Comparison of ENCODE assay signal across 22 cellular contexts in the genomic region with DNA sequence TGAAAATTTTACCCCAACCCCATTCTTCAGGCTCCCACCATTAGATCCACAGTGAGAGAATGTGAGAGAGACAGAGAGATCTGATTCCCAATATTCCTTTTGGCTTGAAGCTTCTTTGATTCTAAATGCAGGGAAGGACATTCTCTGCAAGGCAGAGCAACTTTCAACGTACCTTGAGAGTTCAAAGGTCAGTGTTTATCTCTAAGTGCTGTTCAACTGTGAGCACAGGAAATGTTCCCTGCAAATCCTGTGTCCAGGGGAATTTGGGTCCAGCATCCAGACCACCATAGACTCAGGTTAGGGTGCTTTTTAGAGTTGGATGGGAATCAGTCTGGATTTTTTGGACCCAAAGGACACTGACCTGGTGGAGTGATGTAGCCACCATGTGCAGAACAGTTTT.
DNase-seq lines count a peak whose midpoint lies in the region; ATAC-seq, FAIRE-seq and TF ChIP-seq lines count a peak whose summit lies in the region.
"Had no signal": no experiment of that assay in that cellular context is flagged by ENCODE, and none has a peak within 500 bp of the region (broad histone marks: within the 10 kb centered on the region; RNA-seq: fewer than 3 reads in every experiment).

No MANE protein-coding gene starts in this region.

- no peaks in the 10 kb centered on the region for H3K9me2 ChIP-seq in PC-3 (replicated peaks; ENCODE audit: low read length)

- H3K4me3 ChIP-seq in H1 (ENCODE audit: extremely low read depth in 1 of 4, insufficient read depth in 2 of 4, low read depth in 3 of 4, low read length in 4 of 4) (no peak overlapping the region), mucosa of descending colon (no peak overlapping the region), PC-3 (ENCODE audit: low read length) (no peak overlapping the region), stomach (no peak overlapping the region)
- H3K4me3 ChIP-seq: BLaER1 treated with 17β-estradiol and CSF1 and Interleukin-3, amounts not matched to agents 10 nM and 100 nM; GM12878 had no signal

- no peak for TF ChIP-seq POLR2A in H1 (IDR thresholded peaks at IDR 0.05; ENCODE audit: control extremely low read depth in 1 of 2, low read depth in 2 of 2, low read length in 2 of 2)
- no peak for TF ChIP-seq POLR2A in stomach (IDR thresholded peaks at IDR 0.05)

- 67% methylated on average over 1 of the region's 1 CpG; no CpG with 5 or more reads in 1 of the 2 experiments for WGBS in H1 (ENCODE audit: extremely low coverage in 1 of 2, insufficient coverage in 1 of 2, insufficient read length in 1 of 2, insufficient replicate concordance in 2 of 2, low coverage in 1 of 2, low lambda C conversion rate in 2 of 2, missing lambda C conversion rate in 1 of 2), 2 experiments
- 5 to 25% (median 14%) methylated on average over 1 of the region's 1 CpG for WGBS in stomach, 5 donors

- no peak overlapping the region for H2BK5ac ChIP-seq in H1 (ENCODE audit: low read depth, low read length)

- TF ChIP-seq CTCF in H1 (IDR thresholded peaks at IDR 0.05; ENCODE audit: control extremely low read depth in 1 of 3, insufficient read depth in 1 of 3, low read depth in 1 of 3, low read length in 3 of 3): no peak
- no peak for TF ChIP-seq CTCF in mucosa of descending colon (IDR thresholded peaks at IDR 0.05)
- TF ChIP-seq CTCF in PC-3 (conservative IDR thresholded peaks at IDR 0.05; ENCODE audit: low read depth, low read length): no peak
- TF ChIP-seq CTCF in stomach (IDR thresholded peaks at IDR 0.05): no peak

- TF ChIP-seq RAD21 in H1 (IDR thresholded peaks at IDR 0.05 in 1 of 2, conservative IDR thresholded peaks at IDR 0.05 in 1 of 2; ENCODE audit: low read depth in 2 of 2, low read length in 2 of 2): no peak

- H3K9ac ChIP-seq in H1 (replicated peaks in 1 of 4; ENCODE audit: extremely low read depth in 1 of 4, low read depth in 3 of 4, low read length in 3 of 4): no peak overlapping the region
- no peak overlapping the region for H3K9ac ChIP-seq in PC-3 (ENCODE audit: low read length)
- H3K9ac ChIP-seq: BLaER1 treated with 17β-estradiol and CSF1 and Interleukin-3, amounts not matched to agents 10 nM and 100 nM had no signal

- no peaks in the 10 kb centered on the region for H3K23me2 ChIP-seq in H1 (ENCODE audit: low read depth, low read length)

- no TSS peak for BruUV-seq in PC-3 (replicated peaks; lab: Mats Ljungman, UMichigan)

- H2AFZ ChIP-seq in H1 (ENCODE audit: low read length): no peak overlapping the region
- H2AFZ ChIP-seq in PC-3 (ENCODE audit: low read length): no peak overlapping the region

- ATAC-seq in mucosa of descending colon: peak; percentile 29
- ATAC-seq in PC-3: no peak
- ATAC-seq: CD8-positive, alpha-beta T cell; GM12878 had no signal

- no peak overlapping the region for H2BK12ac ChIP-seq in H1 (ENCODE audit: low read depth, low read length)

- no peaks in the 10 kb centered on the region for H3F3A ChIP-seq in PC-3 (ENCODE audit: low read length, unreplicated experiment)

- no peak overlapping the region for H3K18ac ChIP-seq in H1 (ENCODE audit: extremely low read depth, low read length)

- CTCF ChIA-PET in H1 (lab: Charles Lee; ENCODE audit: partially characterized antibody): no interaction called here
- CTCF ChIA-PET in PC-3 (lab: Charles Lee): no interaction called here

- H3K14ac ChIP-seq in H1 (ENCODE audit: insufficient read length): no peak overlapping the region

- no peak overlapping the region for H2BK120ac ChIP-seq in H1 (replicated peaks; ENCODE audit: low read depth, low read length)

- no peak overlapping the region for H4K91ac ChIP-seq in H1 (replicated peaks; ENCODE audit: insufficient read length, low read length)

- H4K20me1 ChIP-seq in H1 (replicated peaks in 1 of 2; ENCODE audit: control insufficient read depth in 1 of 2, insufficient read depth in 2 of 2, low read length in 2 of 2): no peaks in the 10 kb centered on the region
- no peaks in the 10 kb centered on the region for H4K20me1 ChIP-seq in PC-3 (ENCODE audit: low read length)
- H4K20me1 ChIP-seq: BLaER1 treated with 17β-estradiol and CSF1 and Interleukin-3, amounts not matched to agents 10 nM and 100 nM had no signal

- no peak overlapping the region for H3K56ac ChIP-seq in H1 (replicated peaks; ENCODE audit: insufficient read length, low read depth, low read length)

- DNase-seq in H1 (ENCODE audit: low read depth in 1 of 2, low spot score in 2 of 2) (no peak), mucosa of descending colon (no peak), PC-3 (no peak), stomach (no peak)
- no peak for DNase-seq in activated naive CD4-positive, alpha-beta T cell (lab: John Stamatoyannopoulos, UW)
- DNase-seq: 8988T; AML-193; Caco-2; Calu3; CD4-positive, alpha-beta T cell; CD8-positive, alpha-beta T cell; DMS79; DND-41; EL; GDM1 had no signal

- H3K79me2 ChIP-seq in H1 (ENCODE audit: control insufficient read depth in 1 of 2, insufficient read depth in 2 of 2, low read length in 2 of 2) (no peaks in the 10 kb centered on the region), PC-3 (ENCODE audit: low read length) (0 out of 2 replicates have a peak, but pooled peaks cover 4% of the 10 kb centered on the region)

- FAIRE-seq in H1 (lab: Jason Lieb, UNC): peak; percentile 7
- FAIRE-seq: A204.1, D721Med, GM12878, GM12892, GM18507 had no signal

- no peaks in the 10 kb centered on the region for H3K9me3 ChIP-seq in H1 (ENCODE audit: insufficient read depth in 2 of 2, low read depth in 1 of 2, low read length in 1 of 2)
- H3K9me3 ChIP-seq in mucosa of descending colon: no peaks in the 10 kb centered on the region
- H3K9me3 ChIP-seq in PC-3 (ENCODE audit: low read length): no peaks in the 10 kb centered on the region
- no peaks in the 10 kb centered on the region for H3K9me3 ChIP-seq in stomach
- H3K9me3 ChIP-seq: Caco-2 had no signal

- no peak overlapping the region for H4K5ac ChIP-seq in H1 (ENCODE audit: insufficient read length, low read depth, low read length)

- no peak overlapping the region for H3K4ac ChIP-seq in H1 (replicated peaks; ENCODE audit: insufficient read length, low read depth, low read length)

- no peak overlapping the region for H2AK5ac ChIP-seq in H1 (ENCODE audit: low read depth, low read length)

- no peaks in the 10 kb centered on the region for H3K79me1 ChIP-seq in H1 (ENCODE audit: low read depth, low read length)

- H3K27ac ChIP-seq in H1 (ENCODE audit: low read depth, low read length) (no peak overlapping the region), PC-3 (ENCODE audit: low read length) (no peak overlapping the region), stomach (no peak overlapping the region)
- H3K27ac ChIP-seq: BLaER1 treated with 17β-estradiol and CSF1 and Interleukin-3, amounts not matched to agents 10 nM and 100 nM; C4-2B had no signal

- H4K8ac ChIP-seq in H1 (ENCODE audit: extremely low read depth, insufficient read depth, low read length): no peak overlapping the region

- H3K27me3 ChIP-seq in H1 (replicated peaks in 1 of 4; ENCODE audit: control insufficient read depth in 3 of 4, extremely low read depth in 1 of 4, insufficient read depth in 3 of 4, low read length in 3 of 4): no peaks in the 10 kb centered on the region
- no peaks in the 10 kb centered on the region for H3K27me3 ChIP-seq in PC-3 (ENCODE audit: low read length)
- peaks cover 0 to 4% (median 0%) of the 10 kb centered on the region in 3 donors for H3K27me3 ChIP-seq in stomach

- POLR2A ChIA-PET in H1 (lab: Charles Lee; ENCODE audit: partially characterized antibody) (no interaction called here), PC-3 (lab: Charles Lee; ENCODE audit: unreplicated experiment) (no interaction called here)

- H2BK15ac ChIP-seq in H1 (ENCODE audit: low read length): no peak overlapping the region

- intact Hi-C loops in mucosa of descending colon (cut with DNase I, micrococcal nuclease) (no loop called here), PC-3 (cut with micrococcal nuclease) (no loop called here), stomach (cut with DNase I; ENCODE audit: low total_unique reads) (no loop called here)

- no peak overlapping the region for H3K23ac ChIP-seq in H1 (ENCODE audit: insufficient read length)

- H3K36me3 ChIP-seq in H1 (ENCODE audit: control insufficient read depth in 2 of 4, insufficient read depth in 4 of 4, low read length in 3 of 4): no peaks in the 10 kb centered on the region
- no peaks in the 10 kb centered on the region for H3K36me3 ChIP-seq in mucosa of descending colon (ENCODE audit: low read depth)
- H3K36me3 ChIP-seq in PC-3 (ENCODE audit: low read depth, low read length): no peaks in the 10 kb centered on the region
- no peaks in the 10 kb centered on the region for H3K36me3 ChIP-seq in stomach
- H3K36me3 ChIP-seq: BLaER1 treated with 17β-estradiol and CSF1 and Interleukin-3, amounts not matched to agents 10 nM and 100 nM had no signal

- H2BK20ac ChIP-seq in H1 (ENCODE audit: low read length): no peak overlapping the region

- H3K4me1 ChIP-seq in H1 (replicated peaks in 1 of 4; ENCODE audit: control insufficient read depth in 3 of 4, insufficient read depth in 4 of 4, low read length in 3 of 4) (no peaks in the 10 kb centered on the region), mucosa of descending colon (ENCODE audit: low read depth) (no peaks in the 10 kb centered on the region), PC-3 (ENCODE audit: insufficient read depth, low read length) (peaks cover 26% of the 10 kb centered on the region), stomach (peaks cover 0 to 4% (median 0%) of the 10 kb centered on the region in 4 donors)
- H3K4me1 ChIP-seq: BLaER1 treated with 17β-estradiol and CSF1 and Interleukin-3, amounts not matched to agents 10 nM and 100 nM had no signal

- TF ChIP-seq EP300 in H1 (IDR thresholded peaks at IDR 0.05; ENCODE audit: borderline replicate concordance in 1 of 2, low read depth in 2 of 2, low read length in 2 of 2) (no peak), stomach (IDR thresholded peaks at IDR 0.05) (no peak)

- H3K4me2 ChIP-seq in H1 (ENCODE audit: insufficient read depth in 1 of 2, low read depth in 2 of 2, low read length in 2 of 2) (no peak overlapping the region), PC-3 (ENCODE audit: low read length) (no peak overlapping the region)
- H3K4me2 ChIP-seq: BLaER1 treated with 17β-estradiol and CSF1 and Interleukin-3, amounts not matched to agents 10 nM and 100 nM had no signal

TF ChIP-seq in H1, 55 proteins besides CTCF, POLR2A, EP300 and RAD21 (continues in another document):
- TF ChIP-seq SIN3A (conservative IDR thresholded peaks at IDR 0.05 in 1 of 2, IDR thresholded peaks at IDR 0.05 in 1 of 2; ENCODE audit: low read depth in 1 of 2, low read length in 2 of 2) (no peak), EGR1 (IDR thresholded peaks at IDR 0.05; ENCODE audit: borderline replicate concordance, low read depth, low read length) (no peak), FOSL1 (IDR thresholded peaks at IDR 0.05; ENCODE audit: insufficient read depth, low read depth, low read length) (no peak), BACH1 (IDR thresholded peaks at IDR 0.05; ENCODE audit: low read length) (no peak), CHD1 (IDR thresholded peaks at IDR 0.05; ENCODE audit: low read depth, low read length) (no peak), SIRT6 (IDR thresholded peaks at IDR 0.05; ENCODE audit: low read length) (no peak), KDM1A (IDR thresholded peaks at IDR 0.05; ENCODE audit: borderline replicate concordance, low read length) (no peak), NRF1 (IDR thresholded peaks at IDR 0.05; ENCODE audit: low read depth, low read length) (no peak), TCF12 (IDR thresholded peaks at IDR 0.05; ENCODE audit: low read depth, low read length) (no peak)
